17 cellular contexts compared by ENCODE assay signal in the genomic region with DNA sequence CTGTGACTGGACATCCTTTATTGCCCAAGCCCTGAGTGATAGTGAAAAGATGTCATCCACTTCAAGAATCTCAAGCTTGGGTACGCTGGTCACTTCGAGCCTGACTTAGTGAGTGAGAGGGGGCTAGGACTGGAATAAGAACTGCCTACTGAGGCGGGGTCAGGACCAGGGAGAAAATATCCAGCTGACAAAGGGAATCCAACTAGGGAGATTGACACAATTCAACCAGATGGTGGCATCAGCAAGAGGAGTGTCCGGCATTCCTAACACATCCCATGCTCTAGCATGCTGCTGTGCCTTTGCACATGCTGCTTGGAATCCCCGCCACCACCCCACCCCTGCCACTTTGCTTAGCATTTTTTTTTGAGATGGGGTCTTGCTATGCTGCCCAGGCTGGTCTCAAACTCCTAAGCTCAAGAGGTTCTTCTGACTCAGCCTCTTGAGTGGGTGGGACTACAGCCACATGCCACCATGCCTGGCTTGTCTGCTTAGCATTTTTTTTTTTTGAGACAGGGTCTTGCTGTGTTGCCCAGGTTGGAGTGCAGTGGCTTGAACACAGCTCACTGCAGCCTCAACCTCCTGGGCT. TPM values are rescaled to one million over a fixed set of nuclear protein-coding genes. Genes with fewer than 3 reads are reported as not detected.
"Had no signal": no experiment of that assay in that cellular context is flagged by ENCODE, and none has a peak within 500 bp of the region (broad histone marks: within the 10 kb centered on the region; RNA-seq: fewer than 3 reads in every experiment).

No MANE protein-coding gene starts in this region.

- H3K36me3 ChIP-seq: heart left ventricle, ovary, right atrium auricular region had no signal

- H3K9me3 ChIP-seq: heart left ventricle, ovary, right atrium auricular region had no signal

- DNase-seq: effector CD4-positive, alpha-beta T cell; heart left ventricle; hippocampal formation; kidney glomerular epithelial cell; naive thymus-derived CD8-positive, alpha-beta T cell; ovary; stimulated activated CD4-positive, alpha-beta T cell treated with anti-CD3 and anti-CD28 coated beads, Interleukin-2, amount 100 ng/mL, for 48 hours; stimulated activated naive CD4-positive, alpha-beta T cell treated with Interleukin-2 at 50 U/mL for 16 hours; trophoblast cell had no signal

- H3K27me3 ChIP-seq: heart left ventricle, ovary, right atrium auricular region had no signal

- H3K27ac ChIP-seq: coronary artery, heart left ventricle, ovary, right atrium auricular region had no signal

- H3K36me3 Mint-ChIP-seq: naive thymus-derived CD8-positive, alpha-beta T cell had no signal

- H3K9me3 Mint-ChIP-seq: naive thymus-derived CD8-positive, alpha-beta T cell had no signal

- ATAC-seq: heart left ventricle; naive thymus-derived CD8-positive, alpha-beta T cell had no signal

- H3K4me3 ChIP-seq: coronary artery, heart left ventricle, ovary, right atrium auricular region, smooth muscle cell had no signal

- H3K4me2 ChIP-seq: smooth muscle cell had no signal

RNA-seq across cellular contexts. Expression of a gene that starts 10.9 kb away (rescaled TPM):
- total RNA-seq: dermis microvascular lymphatic vessel endothelial cell; liver; lung microvascular endothelial cell; mononuclear cell; naive thymus-derived CD8-positive, alpha-beta T cell had no signal
- polyA plus RNA-seq: liver; naive thymus-derived CD8-positive, alpha-beta T cell; neural cell; ovary had no signal
